ENCODE assay signal across 22 cellular contexts in the genomic region with DNA sequence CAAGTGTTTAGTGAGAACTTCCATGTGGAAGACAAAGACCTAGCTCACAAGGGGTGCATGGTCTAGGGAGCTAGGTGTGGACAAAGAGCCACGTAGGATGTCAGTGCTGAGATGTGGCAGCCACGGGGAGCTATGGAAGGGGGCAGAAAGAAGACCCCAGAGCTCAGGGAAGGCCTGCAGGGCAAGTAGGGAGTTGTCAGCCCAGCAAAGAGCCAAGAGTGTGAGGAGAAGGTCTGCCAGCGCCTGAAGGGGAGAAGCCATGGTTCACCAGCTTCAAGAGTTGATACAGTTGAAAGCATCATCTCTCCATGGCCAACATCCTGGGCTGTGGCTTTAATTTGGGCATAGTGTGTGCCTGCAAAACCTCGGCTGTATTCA.
"Had no signal": no experiment of that assay in that cellular context is flagged by ENCODE, and none has a peak within 500 bp of the region (broad histone marks: within the 10 kb centered on the region; RNA-seq: fewer than 3 reads in every experiment).

No MANE protein-coding gene starts in this region.

- H3K9me3 Mint-ChIP-seq: activated CD8-positive, alpha-beta T cell treated with anti-CD3 and anti-CD28 coated beads for 36 hours; activated T-cell treated with anti-CD3 and anti-CD28 coated beads, Interleukin-2, amount 50 U/mL, for 4 hours; dendritic cell treated with granulocyte-macrophage colony-stimulating factor and Interleukin-4, amounts not matched to agents 40 ng/mL and 50 ng/mL, for 4 days; nephron had no signal

- ATAC-seq: activated CD8-positive, alpha-beta T cell treated with anti-CD3 and anti-CD28 coated beads for 36 hours; activated T-cell treated with anti-CD3 and anti-CD28 coated beads, Interleukin-2, amount 50 U/mL, for 4 hours; left lobe of liver had no signal

- H3K27me3 Mint-ChIP-seq: activated naive CD8-positive, alpha-beta T cell; dendritic cell treated with granulocyte-macrophage colony-stimulating factor and Interleukin-4, amounts not matched to agents 40 ng/mL and 50 ng/mL, for 4 days had no signal

- H3K27ac ChIP-seq: cardiac muscle cell, esophagus squamous epithelium, thyroid gland had no signal

- H3K4me3 ChIP-seq: cardiac muscle cell, esophagus squamous epithelium, lung, thyroid gland had no signal

- H3K27me3 ChIP-seq: thyroid gland had no signal

- DNase-seq: activated B cell treated with CpG ODN at 0.5 μM for 24 hours; activated CD4-positive, alpha-beta T cell treated with anti-CD3 and anti-CD28 coated beads for 48 hours; activated CD8-positive, alpha-beta memory T cell treated with anti-CD3 and anti-CD28 coated beads, Interleukin-2, amount 50 U/mL, for 4 hours; activated CD8-positive, alpha-beta T cell treated with anti-CD3 and anti-CD28 coated beads for 36 hours; activated effector memory CD4-positive, alpha-beta T cell treated with anti-CD3 and anti-CD28 coated beads, Interleukin-2, amount 50 U/mL, for 16 hours; activated T-cell treated with anti-CD3 and anti-CD28 coated beads, Interleukin-2, amount 50 U/mL, for 4 hours; amygdala; effector memory CD4-positive, alpha-beta T cell; esophagus squamous epithelium; kidney; nucleus accumbens; stimulated activated CD4-positive, alpha-beta T cell treated with anti-CD3 and anti-CD28 coated beads, Interleukin-12 subunit alpha, Interleukin-12 subunit beta, amount 100 ng/mL, for 4 hours; stimulated activated CD4-positive, alpha-beta T cell treated with anti-CD3 and anti-CD28 coated beads, Interleukin-1b, Interleukin-23, amount 100 ng/mL, for 48 hours; stimulated activated CD8-positive, alpha-beta memory T cell treated with anti-CD3 and anti-CD28 coated beads, Interleukin-4, amount 100 ng/mL, for 48 hours; stimulated activated naive CD4-positive, alpha-beta T cell had no signal

- H3K36me3 ChIP-seq: cardiac muscle cell, esophagus squamous epithelium, thyroid gland had no signal

- H3K4me3 Mint-ChIP-seq: activated B cell treated with CpG ODN at 0.5 μM for 24 hours; activated CD8-positive, alpha-beta T cell treated with anti-CD3 and anti-CD28 coated beads for 36 hours; activated naive CD8-positive, alpha-beta T cell; dendritic cell treated with granulocyte-macrophage colony-stimulating factor and Interleukin-4, amounts not matched to agents 40 ng/mL and 50 ng/mL, for 4 days; nephron had no signal

- H3K36me3 Mint-ChIP-seq: activated naive CD8-positive, alpha-beta T cell had no signal

- H3K27ac Mint-ChIP-seq: activated B cell treated with CpG ODN at 0.5 μM for 24 hours; activated CD8-positive, alpha-beta T cell treated with anti-CD3 and anti-CD28 coated beads for 36 hours; activated naive CD8-positive, alpha-beta T cell; dendritic cell treated with granulocyte-macrophage colony-stimulating factor and Interleukin-4, amounts not matched to agents 40 ng/mL and 50 ng/mL, for 4 days; nephron had no signal

- H3K9me3 ChIP-seq: esophagus squamous epithelium, thyroid gland had no signal
